In the genomic region with DNA sequence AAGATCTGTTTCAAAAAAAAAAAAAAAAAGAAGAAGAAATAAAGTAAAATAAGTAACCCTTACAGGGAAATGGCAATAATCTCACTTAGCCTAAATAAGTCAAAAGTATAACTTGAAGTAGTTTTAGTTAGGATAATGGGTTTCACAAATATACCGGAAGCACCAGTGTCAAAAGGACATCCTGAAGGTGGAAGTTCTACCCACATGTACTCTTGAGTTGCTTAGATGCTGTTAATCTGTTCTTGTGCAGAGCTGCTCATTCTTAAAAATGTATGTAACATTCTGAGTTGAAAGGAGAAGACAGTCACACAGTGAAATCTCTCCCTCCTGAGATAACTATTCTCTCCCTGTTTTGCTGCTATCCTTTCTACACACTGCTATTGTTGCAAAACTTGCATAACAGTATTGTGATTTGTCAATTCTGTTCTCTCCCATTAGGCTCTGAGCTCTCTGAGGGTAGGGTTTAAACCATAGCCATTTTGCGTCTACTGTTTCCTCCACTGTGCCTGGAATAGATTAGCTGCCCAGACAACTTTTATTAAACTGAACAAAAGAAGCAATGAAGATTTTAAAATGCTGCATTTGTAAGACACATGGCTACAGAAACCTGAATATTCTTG, we compare ENCODE assay signal across 12 cellular contexts. TPM values are rescaled to one million over a fixed set of nuclear protein-coding genes. Genes with fewer than 3 reads are reported as not detected.
DNase-seq lines count a peak whose midpoint lies in the region; ATAC-seq, FAIRE-seq and TF ChIP-seq lines count a peak whose summit lies in the region.
"Had no signal": no experiment of that assay in that cellular context is flagged by ENCODE, and none has a peak within 500 bp of the region (broad histone marks: within the 10 kb centered on the region; RNA-seq: fewer than 3 reads in every experiment).

No MANE protein-coding gene starts in this region.

- DNase-seq in activated T-cell treated with anti-CD3 and anti-CD28 coated beads, Interleukin-2, amount 50 U/mL, for 24 hours: no peak
- DNase-seq in activated T-cell treated with anti-CD3 and anti-CD28 coated beads for 4 hours (no peak), PC-9 (no peak), transverse colon (no peak), H54 (ENCODE audit: insufficient read length, low spot score) (no peak), SW 1271 (lab: John Stamatoyannopoulos, UW) (no peak)
- DNase-seq: activated effector memory CD4-positive, alpha-beta T cell treated with anti-CD3 and anti-CD28 coated beads, Interleukin-2, amount 50 U/mL, for 16 hours; left ventricle myocardium inferior; NCI-H1092 treated with DMSO at 0.1 percent for 48 hours; tibial artery had no signal

- intact Hi-C loops in PC-9 (cut with micrococcal nuclease; ENCODE audit: unreplicated experiment) (no loop called here), transverse colon (cut with DNase I; ENCODE audit: low total_unique reads) (no loop called here)

- peaks cover 16% of the 10 kb centered on the region for H3K4me1 Mint-ChIP-seq in activated T-cell treated with anti-CD3 and anti-CD28 coated beads, Interleukin-2, amount 50 U/mL, for 24 hours (ENCODE audit: low read depth)

- no peaks in the 10 kb centered on the region for H3K36me3 Mint-ChIP-seq in activated T-cell treated with anti-CD3 and anti-CD28 coated beads, Interleukin-2, amount 50 U/mL, for 24 hours (ENCODE audit: low read depth)

- peak overlapping the region; percentile 82 for H3K27ac ChIP-seq in PC-9
- H3K27ac ChIP-seq in transverse colon: peak overlapping the region; percentile 58 to 75 (median 70)
- H3K27ac ChIP-seq: left ventricle myocardium inferior, tibial artery had no signal

- TF ChIP-seq CTCF in PC-9 (conservative IDR thresholded peaks at IDR 0.05) (no peak), transverse colon (IDR thresholded peaks at IDR 0.05) (no peak)

- H3K9me3 ChIP-seq in PC-9 (ENCODE audit: insufficient read depth, low read depth) (no peaks in the 10 kb centered on the region), transverse colon (no peaks in the 10 kb centered on the region)
- H3K9me3 ChIP-seq: left ventricle myocardium inferior, tibial artery had no signal

- peaks cover 42% of the 10 kb centered on the region for H3K4me1 ChIP-seq in PC-9 (replicated peaks; ENCODE audit: insufficient read depth)
- H3K4me1 ChIP-seq in transverse colon: peaks cover 3 to 55% (median 25%) of the 10 kb centered on the region in 4 donors
- H3K4me1 ChIP-seq: left ventricle myocardium inferior had no signal

- POLR2A ChIA-PET in PC-9 (lab: Charles Lee; ENCODE audit: unreplicated experiment): interaction anchor here (0.7 kb wide), 1 partner anchor 63 kb away, joined by 8 read pairs; no protein-coding TSS in a partner anchor

- no TSS peak for BruUV-seq in PC-9 (replicated peaks; lab: Mats Ljungman, UMichigan)

- H3K27me3 ChIP-seq in PC-9 (ENCODE audit: insufficient read depth, low read depth) (no peaks in the 10 kb centered on the region), transverse colon (no peaks in the 10 kb centered on the region)
- H3K27me3 ChIP-seq: tibial artery had no signal

- no peak for FAIRE-seq in H54 (lab: Jason Lieb, UNC)

- no peaks in the 10 kb centered on the region for H3K9me3 Mint-ChIP-seq in activated T-cell treated with anti-CD3 and anti-CD28 coated beads, Interleukin-2, amount 50 U/mL, for 24 hours

- peak overlapping the region; percentile 34 for H2AFZ ChIP-seq in PC-9

- ATAC-seq in esophagus mucosa (peak; percentile 35), GM19467 (IDR thresholded peaks at IDR 0.05; ENCODE audit: unreplicated experiment) (no peak)

- no peaks in the 10 kb centered on the region for H3K79me2 ChIP-seq in PC-9 (ENCODE audit: low read depth)

- H3F3A ChIP-seq in PC-9 (ENCODE audit: insufficient read depth, low read depth): peaks cover 27% of the 10 kb centered on the region

- WGBS in transverse colon (ENCODE audit: low coverage in 1 of 2), 2 donors: 28 to 44% methylated on average over 2 of the region's 2 CpGs

- TF ChIP-seq EP300 in transverse colon (IDR thresholded peaks at IDR 0.05; ENCODE audit: low read depth): no peak

- CTCF ChIA-PET in PC-9 (lab: Charles Lee): interaction anchor here (0.6 kb wide), 1 partner anchor 1624 kb away, joined by 9 read pairs; no protein-coding TSS in a partner anchor

- H4K20me1 ChIP-seq in PC-9 (ENCODE audit: insufficient read depth): no peaks in the 10 kb centered on the region

- peak overlapping the region; percentile 60 for H3K4me2 ChIP-seq in PC-9

- TF ChIP-seq POLR2A in transverse colon (IDR thresholded peaks at IDR 0.05) (no peak), H54 (IDR thresholded peaks at IDR 0.05; ENCODE audit: low read depth, low read length) (no peak)

- no peaks in the 10 kb centered on the region for H3K9me2 ChIP-seq in PC-9 (ENCODE audit: insufficient read depth)

- H3K4me3 Mint-ChIP-seq in activated T-cell treated with anti-CD3 and anti-CD28 coated beads, Interleukin-2, amount 50 U/mL, for 24 hours: no peak overlapping the region

- H3K4me3 ChIP-seq in PC-9: peak overlapping the region; percentile 1; the same call in 1 of the 2 replicates
- no peak overlapping the region for H3K4me3 ChIP-seq in transverse colon
- H3K4me3 ChIP-seq: left ventricle myocardium inferior, tibial artery had no signal

- H3K27me3 Mint-ChIP-seq in activated T-cell treated with anti-CD3 and anti-CD28 coated beads, Interleukin-2, amount 50 U/mL, for 24 hours: no peaks in the 10 kb centered on the region

- H3K27ac Mint-ChIP-seq in activated T-cell treated with anti-CD3 and anti-CD28 coated beads, Interleukin-2, amount 50 U/mL, for 24 hours: peak overlapping the region; percentile 50

- H3K36me3 ChIP-seq in PC-9 (ENCODE audit: low read depth) (no peaks in the 10 kb centered on the region), transverse colon (no peaks in the 10 kb centered on the region)
- H3K36me3 ChIP-seq: left ventricle myocardium inferior, tibial artery had no signal

- in situ Hi-C loops in transverse colon (cut with MboI; ENCODE audit: low pct_ligation_motif_present in 1 of 4, low pct_unique_long_range_greater_than_20kb in 1 of 4, low sequenced_read_pairs in 3 of 4): no loop called here

RNA-seq across cellular contexts. Expression of gene CCNG2, which starts 11.1 kb away (rescaled TPM):
- total RNA-seq in PC-9 (2021) (44.2 and 58.1 TPM in 2 replicates), esophagus mucosa (70.4 TPM), transverse colon (100 to 1,000 TPM in 1 of 4 donors, 10 to 100 TPM in 3; 55.4 to 114 (median 79.4) TPM)
